8 cellular contexts compared by ENCODE assay signal in genomic region chr19:53103141-53103902, GRCh38. TPM values are rescaled to one million over a fixed set of nuclear protein-coding genes. Genes with fewer than 3 reads are reported as not detected.
A peak's percentile ranks its signal among the peaks of the same experiment; 100 is the strongest.
DNase-seq lines count a peak whose midpoint lies in the region; ATAC-seq lines count a peak whose summit lies in the region.

Gene ZNF160 (minus strand): TSS chr19:53103422. CDS start chr19:53086276, 17,146 bp downstream.

- peak within 1 kb of the TSS; percentile 85 for H3K4me3 ChIP-seq in endocrine pancreas (ENCODE audit: control insufficient read depth, insufficient read depth, low read length)
- H3K4me3 ChIP-seq in mesenchymal stem cell (ENCODE audit: insufficient read depth in 1 of 2, low read depth in 1 of 2, low read length in 2 of 2): peak within 1 kb of the TSS; percentile 90 to 97

- peak within 1 kb of the TSS; percentile 52 for H2BK15ac ChIP-seq in mesenchymal stem cell (ENCODE audit: low read depth, poor library complexity, severe bottlenecking)

- WGBS in mesenchymal stem cell: 2% methylated on average over 57 of the region's 60 CpGs

- CTCF ChIA-PET in activated CD8-positive, alpha-beta memory T cell treated with anti-CD3 and anti-CD28 coated beads, Interleukin-2, amount 10 ng/mL, durations not matched to agents 7 days and 5 days (lab: Charles Lee): no interaction called here

- H4K91ac ChIP-seq in mesenchymal stem cell (ENCODE audit: low read length): peak within 1 kb of the TSS; percentile 90

- H3K14ac ChIP-seq in mesenchymal stem cell (ENCODE audit: low read length in 2 of 2): peak within 1 kb of the TSS in 1 of 2 experiments; percentile 44

- H3K4me1 ChIP-seq in endocrine pancreas (ENCODE audit: control insufficient read depth, insufficient read depth, low read length): no peaks in the 10 kb centered on the region
- peaks cover 5% of the 10 kb centered on the region for H3K4me1 ChIP-seq in mesenchymal stem cell (ENCODE audit: control insufficient read depth, insufficient read depth, low read depth, low read length)

- peak within 1 kb of the TSS; percentile 88 for H2AK5ac ChIP-seq in mesenchymal stem cell (ENCODE audit: low read length, severe bottlenecking)

- H3K9me3 Mint-ChIP-seq in activated CD8-positive, alpha-beta memory T cell treated with anti-CD3 and anti-CD28 coated beads, Interleukin-2, amount 10 ng/mL, durations not matched to agents 7 days and 5 days (ENCODE audit: low read depth): peaks cover 21% of the 10 kb centered on the region

- H3K4me2 ChIP-seq in mesenchymal stem cell (ENCODE audit: low read length, poor library complexity, severe bottlenecking): peak within 1 kb of the TSS; percentile 90

- H3K23ac ChIP-seq in mesenchymal stem cell (ENCODE audit: low read length in 2 of 2): peak within 1 kb of the TSS; percentile 85 to 90

- H3K27ac ChIP-seq in mesenchymal stem cell (ENCODE audit: low read length, poor library complexity, severe bottlenecking): peak within 1 kb of the TSS; percentile 94

- no peaks in the 10 kb centered on the region for H3K27me3 ChIP-seq in endocrine pancreas (ENCODE audit: control insufficient read depth, insufficient read depth, low read length)
- no peaks in the 10 kb centered on the region for H3K27me3 ChIP-seq in mesenchymal stem cell (ENCODE audit: control insufficient read depth in 1 of 2, insufficient read depth in 1 of 2, low read length in 2 of 2)

- peak within 1 kb of the TSS; percentile 46 for H2BK120ac ChIP-seq in mesenchymal stem cell (ENCODE audit: low read depth, low read length)

- H3K4me3 Mint-ChIP-seq in activated CD8-positive, alpha-beta memory T cell treated with anti-CD3 and anti-CD28 coated beads, Interleukin-2, amount 10 ng/mL, durations not matched to agents 7 days and 5 days: peak within 1 kb of the TSS; percentile 85

- H3K36me3 Mint-ChIP-seq in activated CD8-positive, alpha-beta memory T cell treated with anti-CD3 and anti-CD28 coated beads, Interleukin-2, amount 10 ng/mL, durations not matched to agents 7 days and 5 days: peaks cover 36% of the 10 kb centered on the region

- no peaks in the 10 kb centered on the region for H3K27me3 Mint-ChIP-seq in activated CD8-positive, alpha-beta memory T cell treated with anti-CD3 and anti-CD28 coated beads, Interleukin-2, amount 10 ng/mL, durations not matched to agents 7 days and 5 days

- peaks cover 19% of the 10 kb centered on the region for H3K79me1 ChIP-seq in mesenchymal stem cell (replicated peaks; ENCODE audit: low read length, poor library complexity, severe bottlenecking)

- H2BK5ac ChIP-seq in mesenchymal stem cell (ENCODE audit: low read depth, low read length, poor library complexity, severe bottlenecking): peak within 1 kb of the TSS; percentile 73

- H2AFZ ChIP-seq in mesenchymal stem cell (ENCODE audit: low read depth, low read length): peak within 1 kb of the TSS; percentile 89

- H3K4ac ChIP-seq in mesenchymal stem cell (ENCODE audit: low read depth in 1 of 2, low read length in 2 of 2): peak within 1 kb of the TSS; percentile 81 to 91

- ATAC-seq in GM19468 (IDR thresholded peaks at IDR 0.05; ENCODE audit: extremely low read depth, unreplicated experiment): peak; percentile 83
- ATAC-seq in activated CD8-positive, alpha-beta memory T cell treated with anti-CD3 and anti-CD28 coated beads, Interleukin-2, amount 10 ng/mL, durations not matched to agents 7 days and 5 days: peak; percentile 96

- H3K4me1 Mint-ChIP-seq in activated CD8-positive, alpha-beta memory T cell treated with anti-CD3 and anti-CD28 coated beads, Interleukin-2, amount 10 ng/mL, durations not matched to agents 7 days and 5 days: peaks cover 21% of the 10 kb centered on the region

- DNase-seq in CMK (ENCODE audit: low read depth) (peak; percentile 98), HT-29 (ENCODE audit: low spot score) (peak; percentile 99), NOMO-1 treated with DMSO at 0.1 percent for 48 hours (lab: John Stamatoyannopoulos, UW; ENCODE audit: unreplicated experiment) (peak; percentile 95), mesenchymal stem cell (peak; percentile 97)
- DNase-seq in activated CD8-positive, alpha-beta memory T cell treated with anti-CD3 and anti-CD28 coated beads, Interleukin-2, amount 10 ng/mL, durations not matched to agents 7 days and 5 days: peak; percentile 99
- DNase-seq in stimulated activated CD8-positive, alpha-beta memory T cell treated with anti-CD3 and anti-CD28 coated beads, Interleukin-12 subunit alpha, Interleukin-12 subunit beta, amount 100 ng/mL, for 4 hours (ENCODE audit: low read depth): peak; percentile 99

- peak within 1 kb of the TSS in 1 of 2 experiments; percentile 47 for H2BK12ac ChIP-seq in mesenchymal stem cell (ENCODE audit: low read length in 2 of 2)

- H3K18ac ChIP-seq in mesenchymal stem cell (ENCODE audit: low read depth in 1 of 2, low read length in 2 of 2): peak within 1 kb of the TSS; percentile 88 to 89

- H3K36me3 ChIP-seq in endocrine pancreas (ENCODE audit: control insufficient read depth, insufficient read depth, low read length) (peaks cover 1% of the 10 kb centered on the region), mesenchymal stem cell (ENCODE audit: control insufficient read depth in 1 of 2, insufficient read depth in 2 of 2, low read depth in 1 of 2, low read length in 2 of 2) (peaks cover 10 to 17% of the 10 kb centered on the region in 2 experiments)

- H3K27ac Mint-ChIP-seq in activated CD8-positive, alpha-beta memory T cell treated with anti-CD3 and anti-CD28 coated beads, Interleukin-2, amount 10 ng/mL, durations not matched to agents 7 days and 5 days: peak within 1 kb of the TSS; percentile 88

- peak within 1 kb of the TSS; percentile 89 for H4K8ac ChIP-seq in mesenchymal stem cell (ENCODE audit: low read length)

- no peaks in the 10 kb centered on the region for H3K9me3 ChIP-seq in endocrine pancreas (ENCODE audit: control insufficient read depth, low read length)
- H3K9me3 ChIP-seq in mesenchymal stem cell (ENCODE audit: control insufficient read depth, low read length): peaks cover 7% of the 10 kb centered on the region

- H3K9ac ChIP-seq in endocrine pancreas (ENCODE audit: control insufficient read depth, insufficient read depth, low read length): peak within 1 kb of the TSS; percentile 94
- H3K9ac ChIP-seq in mesenchymal stem cell (ENCODE audit: low read length): peak within 1 kb of the TSS; percentile 100

RNA-seq across cellular contexts. Expression of gene ZNF160, which starts in this region (rescaled TPM):
- total RNA-seq in HT-29 (2014; rRNA removed; shearing (Covaris generic)): 8.5 and 14.9 TPM in 2 replicates
- 10 to 100 TPM; 27.4 to 35.7 TPM for total RNA-seq in activated CD8-positive, alpha-beta memory T cell treated with anti-CD3 and anti-CD28 coated beads, Interleukin-2, amount 10 ng/mL, durations not matched to agents 7 days and 5 days
- polyA plus RNA-seq in mesenchymal stem cell (2013, experiment 1 of 2): 15.7 TPM
- 14.0 TPM for polyA plus RNA-seq in mesenchymal stem cell (2013, experiment 2 of 2)

Comparison
In these comparisons a context has a peak if more than half of its experiments do, and no peak if none do; other contexts are left out.
1. Peak in every context shown above with its lines: DNase-seq, ATAC-seq, H3K4me3 ChIP-seq and H3K27ac ChIP-seq.